ENCODE assay signal across 29 cellular contexts in the genomic region with DNA sequence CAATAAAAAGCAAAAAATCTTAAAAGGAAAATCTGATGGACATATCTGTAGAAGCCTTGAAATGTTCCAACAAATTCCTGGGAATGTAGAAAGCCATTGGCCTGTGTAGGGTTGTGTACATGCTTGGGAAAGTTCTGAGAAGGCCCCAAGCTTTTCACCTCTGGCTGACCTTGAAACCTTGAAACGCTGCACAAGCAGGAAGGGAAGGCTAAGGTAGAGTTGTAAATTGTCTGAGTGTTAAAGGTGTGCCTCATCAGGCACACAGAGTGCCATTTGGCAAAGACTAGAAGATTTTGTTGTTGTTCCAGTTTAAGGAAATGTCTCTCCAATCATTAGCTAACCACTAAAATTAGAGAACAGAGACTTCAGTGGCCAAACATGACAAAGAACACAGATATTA. TPM values are rescaled to one million over a fixed set of nuclear protein-coding genes. Genes with fewer than 3 reads are reported as not detected.
A peak's percentile ranks its signal among the peaks of the same experiment; 100 is the strongest.
DNase-seq lines count a peak whose midpoint lies in the region; ATAC-seq, FAIRE-seq and TF ChIP-seq lines count a peak whose summit lies in the region.
"Had no signal": no experiment of that assay in that cellular context is flagged by ENCODE, and none has a peak within 500 bp of the region (broad histone marks: within the 10 kb centered on the region; RNA-seq: fewer than 3 reads in every experiment).

No MANE protein-coding gene starts in this region.

- POLR2A ChIA-PET in A549 (lab: Yijun Ruan, JAX) (interaction anchor here (0.6 kb wide), 1 partner anchor 225 kb away, joined by 4 read pairs; the partner anchor contains the start of gene RCN3), K562 (lab: Yijun Ruan, JAX) (interaction anchor here (0.6 to 0.8 kb wide), 2 partner anchors 8 to 11 kb away, joined by 3 read pairs; partner anchors contain the start of gene TSKS)

- TF ChIP-seq RAD21 in A549 (conservative IDR thresholded peaks at IDR 0.05 in 1 of 2, IDR thresholded peaks at IDR 0.05 in 1 of 2) (no peak), K562 (CRISPR knock-in tag; conservative IDR thresholded peaks at IDR 0.05 in 1 of 2, IDR thresholded peaks at IDR 0.05 in 1 of 2) (no peak)

- BruUV-seq in K562 (replicated peaks; lab: Mats Ljungman, UMichigan) = no TSS peak

- no peak for DNase-seq in A549 (ENCODE audit: low read depth in 1 of 2, low spot score in 1 of 2)
- no peak for DNase-seq in K562 (ENCODE audit: extremely low read depth in 1 of 4, low spot score in 3 of 4)
- DNase-seq in mucosa of descending colon = no peak
- no peak for DNase-seq in activated effector memory CD4-positive, alpha-beta T cell treated with Interleukin-2 at 50 U/mL for 16 hours
- DNase-seq in NCI-H128 (lab: John Stamatoyannopoulos, UW; ENCODE audit: unreplicated experiment) = no peak
- DNase-seq: ACHN; BE2C; C1 segment of cervical spinal cord; CD4-positive, alpha-beta memory T cell; CD4-positive, CD25-positive, alpha-beta regulatory T cell; CD8-positive, alpha-beta memory T cell; COR-L47; DMS 273 treated with DMSO at 0.1 percent for 48 hours; DMS153; DMS53; DMS79; DND-41; EL; GDM1 had no signal

- CTCF ChIA-PET in A549 (lab: Yijun Ruan, JAX) (interaction anchor here (0.5 to 1.8 kb wide), 2 partner anchors 17 to 101 kb away, joined by 3 to 4 read pairs; no protein-coding TSS in a partner anchor), K562 (lab: Yijun Ruan, JAX; ENCODE audit: low intra/inter-chr PET ratio) (no interaction called here)

- no peaks in the 10 kb centered on the region for H3K36me3 ChIP-seq in K562 (ENCODE audit: control insufficient read depth, insufficient read depth, low read length)
- H3K36me3 ChIP-seq in mucosa of descending colon (ENCODE audit: low read depth) = no peaks in the 10 kb centered on the region
- H3K36me3 ChIP-seq: BE2C, BLaER1 had no signal

- H2AFZ ChIP-seq in K562 (ENCODE audit: low read depth, low read length) = no peak overlapping the region

- H3K27me3 ChIP-seq in K562 (ENCODE audit: control insufficient read depth in 2 of 2, insufficient read depth in 2 of 2, low read length in 2 of 2) = no peaks in the 10 kb centered on the region
- H3K27me3 ChIP-seq: BE2C, BLaER1 had no signal

- H3K4me2 ChIP-seq in A549 (no peak overlapping the region), K562 (ENCODE audit: insufficient read depth, low read length) (no peak overlapping the region)
- H3K4me2 ChIP-seq: BLaER1 had no signal

- FAIRE-seq in A549 (lab: Jason Lieb, UNC) (no peak), K562 (lab: Jason Lieb, UNC) (no peak)
- FAIRE-seq: GM12878, GM12892, GM18507 had no signal

- H3K4me3 ChIP-seq in A549 = no peak overlapping the region
- no peak overlapping the region for H3K4me3 ChIP-seq in K562
- H3K4me3 ChIP-seq in mucosa of descending colon = no peak overlapping the region
- H3K4me3 ChIP-seq: BLaER1, GM12878 had no signal

- TF ChIP-seq POLR2A in A549 (IDR thresholded peaks at IDR 0.05; ENCODE audit: low read length) (no peak), K562 (conservative IDR thresholded peaks at IDR 0.05) (no peak)

- TF ChIP-seq EP300 in A549 (IDR thresholded peaks at IDR 0.05) (no peak), K562 (IDR thresholded peaks at IDR 0.05; ENCODE audit: low read length) (no peak)

- H3K9me3 ChIP-seq in A549 = peaks cover 14% of the 10 kb centered on the region
- peaks cover 6% of the 10 kb centered on the region for H3K9me3 ChIP-seq in K562 (replicated peaks; ENCODE audit: control insufficient read depth, insufficient read depth, low read depth, low read length)
- peaks cover 4% of the 10 kb centered on the region for H3K9me3 ChIP-seq in mucosa of descending colon
- H3K9me3 ChIP-seq: BE2C had no signal

- H3K4me1 ChIP-seq in A549 = no peaks in the 10 kb centered on the region; the same call in 2 of the 3 replicates
- H3K4me1 ChIP-seq in K562 (replicated peaks in 1 of 2; ENCODE audit: control insufficient read depth in 2 of 2, insufficient read depth in 2 of 2, low read length in 2 of 2) = peaks cover 0 to 2% of the 10 kb centered on the region in 2 experiments; a peak in 3 of 5 replicates
- no peaks in the 10 kb centered on the region for H3K4me1 ChIP-seq in mucosa of descending colon (ENCODE audit: low read depth)
- H3K4me1 ChIP-seq: BE2C, BLaER1 had no signal

- H3K9ac ChIP-seq in K562 (ENCODE audit: insufficient read depth in 1 of 2, low read depth in 2 of 2, low read length in 2 of 2) = no peak overlapping the region
- H3K9ac ChIP-seq: BLaER1 had no signal

- no peak for TF ChIP-seq CTCF in A549 (IDR thresholded peaks at IDR 0.05)
- no peak for TF ChIP-seq CTCF in K562 (IDR thresholded peaks at IDR 0.05 in 2 of 3, conservative IDR thresholded peaks at IDR 0.05 in 1 of 3; ENCODE audit: insufficient read depth in 2 of 3, low read depth in 1 of 3, low read length in 3 of 3)
- TF ChIP-seq CTCF in mucosa of descending colon (IDR thresholded peaks at IDR 0.05) = no peak

- in situ Hi-C loops in K562 (cut with MboI) = no loop called here

- H3K27ac ChIP-seq in A549 = no peak overlapping the region
- H3K27ac ChIP-seq in K562 (ENCODE audit: extremely low read depth, low read depth, low read length) = no peak overlapping the region
- H3K27ac ChIP-seq: 22Rv1, BLaER1 had no signal

- no peaks in the 10 kb centered on the region for H4K20me1 ChIP-seq in K562 (replicated peaks; ENCODE audit: control insufficient read depth, insufficient read depth, low read length)
- H4K20me1 ChIP-seq: BLaER1 had no signal

- ATAC-seq in A549 (no peak), K562 (no peak), mucosa of descending colon (peak; percentile 49)
- ATAC-seq: GM12878 had no signal

- intact Hi-C loops in K562 (cut with micrococcal nuclease) (no loop called here), mucosa of descending colon (cut with DNase I, micrococcal nuclease) (no loop called here)

- no peaks in the 10 kb centered on the region for H3K79me2 ChIP-seq in K562 (ENCODE audit: control insufficient read depth, insufficient read depth, low read length)

- no peaks in the 10 kb centered on the region for H3K9me1 ChIP-seq in K562 (ENCODE audit: control insufficient read depth, insufficient read depth, low read length)

- WGBS in A549 (ENCODE audit: missing lambda C conversion rate) = 42% methylated on average over 1 of the region's 1 CpG
- 38% methylated on average over 1 of the region's 1 CpG for WGBS in K562 (ENCODE audit: insufficient coverage, low coverage, missing lambda C conversion rate)

TF ChIP-seq in K562, 482 proteins besides CTCF, POLR2A, EP300 and RAD21 (continues in another document):
- TF ChIP-seq STAT5A (IDR thresholded peaks at IDR 0.05; ENCODE audit: borderline replicate concordance, low read length) = no peak

RNA-seq across cellular contexts. Expression of gene TSKS, which starts 10.4 kb away (rescaled TPM):
- polyA plus RNA-seq in A549 (2011; rRNA removed) (not detected in 2 replicates), A549 (2017; fragmentation: RNase III; extraction: RNeasy Plus Mini Kit Qiagen cat#74134 plus additional on column Dnase treatment) (not detected in 3 replicates), K562 (2011; rRNA removed) (0.75 and 1.4 TPM in 2 replicates), K562 (2014; fragmentation: Illumina TruSeq; extraction: Trizol) (0.70 and 1.2 TPM in 2 replicates), K562 (2014; fragmentation: Nextera tagmentation; extraction: Ambion mirVana) (under 1 TPM; 0.14 to 0.35 TPM), K562 (2014; rRNA removed) (1.9 and 2.2 TPM in 2 replicates)
- 0.03 TPM in 1 of 2 replicates, not detected in the other for polyA plus RNA-seq in A549 (2012; cell fraction: cytosol; rRNA removed)
- polyA plus RNA-seq in A549 (2012; cell fraction: nucleus; rRNA removed) = 0.06 TPM in 1 of 2 replicates, not detected in the other
- polyA minus RNA-seq in A549 (2011; rRNA and poly(A)+ RNA removed) = not detected in 2 replicates
- 3.2 and 5.6 TPM in 2 replicates for total RNA-seq in K562 (2011; cell fraction: chromatin; rRNA removed; ENCODE audit: low replicate concordance)
- 4.0 and 5.0 TPM in 2 replicates for total RNA-seq in K562 (2011; cell fraction: nucleolus; rRNA removed)
- total RNA-seq in K562 (2011; cell fraction: nucleoplasm; rRNA removed) = 2.4 TPM in 2 replicates
- total RNA-seq in K562 (2014; rRNA removed) (3.3 and 4.5 TPM in 2 replicates), K562 (2014; rRNA removed; fragmentation: Illumina TruSeq; extraction: Trizol) (0.64 and 0.80 TPM in 2 replicates), K562 (2015; rRNA removed; fragmentation: Illumina TruSeq; extraction: Trizol) (1.2 and 1.3 TPM in 2 replicates), K562 (2021) (2.3 and 2.4 TPM in 2 replicates), mucosa of descending colon (under 1 TPM in 1 of 3 donors, not detected in 2; 0.35 TPM)
- 1.0 and 1.6 TPM in 2 replicates for polyA plus RNA-seq in K562 (2011; cell fraction: cytosol; rRNA removed)
- 2.7 and 3.3 TPM in 2 replicates for polyA plus RNA-seq in K562 (2011; cell fraction: nucleus; rRNA removed)
- polyA plus RNA-seq in K562 (2012) = 2.9 and 4.5 TPM in 2 replicates
- polyA minus RNA-seq in K562 (2011; rRNA and poly(A)+ RNA removed) = 0.42 and 0.49 TPM in 2 replicates
- polyA minus RNA-seq in K562 (2011; cell fraction: cytosol; rRNA and poly(A)+ RNA removed) = 0.86 and 1.0 TPM in 2 replicates
- polyA minus RNA-seq in K562 (2011; cell fraction: nucleus; rRNA and poly(A)+ RNA removed) = 1.4 and 2.2 TPM in 2 replicates
- total RNA-seq: A172; A673; CD4-positive, CD25-positive, alpha-beta regulatory T cell; Daoy; G401; GM12878 had no signal
- polyA plus RNA-seq: AG04450; CD8-positive, alpha-beta memory T cell; GM12878 had no signal

RNA-seq across cellular contexts. Expression of gene AP2A1, which starts 14.1 kb away (rescaled TPM):
- polyA plus RNA-seq in A549 (2011; rRNA removed) = 36.6 and 41.6 TPM in 2 replicates
- 68.6 and 83.9 TPM in 2 replicates for polyA plus RNA-seq in A549 (2012; cell fraction: cytosol; rRNA removed)
- polyA plus RNA-seq in A549 (2012; cell fraction: nucleus; rRNA removed) = 133 and 183 TPM in 2 replicates
- polyA plus RNA-seq in A549 (2017; fragmentation: RNase III; extraction: RNeasy Plus Mini Kit Qiagen cat#74134 plus additional on column Dnase treatment) = 53.4 to 62.1 TPM (median 58.6 TPM) in 3 replicates
- polyA minus RNA-seq in A549 (2011; rRNA and poly(A)+ RNA removed) = 58.4 and 76.3 TPM in 2 replicates
- 142 and 352 TPM in 2 replicates for total RNA-seq in K562 (2011; cell fraction: chromatin; rRNA removed; ENCODE audit: low replicate concordance)
- total RNA-seq in K562 (2011; cell fraction: nucleolus; rRNA removed) = 179 and 183 TPM in 2 replicates
- total RNA-seq in K562 (2011; cell fraction: nucleoplasm; rRNA removed) = 173 and 215 TPM in 2 replicates
- 77.6 and 109 TPM in 2 replicates for total RNA-seq in K562 (2014; rRNA removed)
- 21.5 and 23.4 TPM in 2 replicates for total RNA-seq in K562 (2014; rRNA removed; fragmentation: Illumina TruSeq; extraction: Trizol)
- total RNA-seq in K562 (2015; rRNA removed; fragmentation: Illumina TruSeq; extraction: Trizol) = 29.1 and 31.8 TPM in 2 replicates
- total RNA-seq in K562 (2021) = 138 and 150 TPM in 2 replicates
- 31.9 and 75.2 TPM in 2 replicates for polyA plus RNA-seq in K562 (2011; rRNA removed)
- 57.0 and 118 TPM in 2 replicates for polyA plus RNA-seq in K562 (2011; cell fraction: cytosol; rRNA removed)
- polyA plus RNA-seq in K562 (2011; cell fraction: nucleus; rRNA removed) = 98.4 and 141 TPM in 2 replicates
- polyA plus RNA-seq in K562 (2012) = 97.7 and 117 TPM in 2 replicates
- polyA plus RNA-seq in K562 (2014; fragmentation: Illumina TruSeq; extraction: Trizol) = 47.0 and 81.3 TPM in 2 replicates
- 1 to 10 TPM in 1 of 2 experiments, under 1 TPM in 1; 0.55 to 1.5 TPM for polyA plus RNA-seq in K562 (2014; fragmentation: Nextera tagmentation; extraction: Ambion mirVana)
- 89.6 and 91.9 TPM in 2 replicates for polyA plus RNA-seq in K562 (2014; rRNA removed)
- 65.8 and 75.2 TPM in 2 replicates for polyA minus RNA-seq in K562 (2011; rRNA and poly(A)+ RNA removed)
- 102 and 161 TPM in 2 replicates for polyA minus RNA-seq in K562 (2011; cell fraction: cytosol; rRNA and poly(A)+ RNA removed)
- 54.4 and 66.2 TPM in 2 replicates for polyA minus RNA-seq in K562 (2011; cell fraction: nucleus; rRNA and poly(A)+ RNA removed)
- total RNA-seq in mucosa of descending colon = 10 to 100 TPM; 73.6 to 84.8 (median 82.5) TPM

Comparison
In these comparisons a context has a peak if more than half of its experiments do, and no peak if none do; other contexts are left out.
1. Of the 35 proteins assayed by ChIP-seq in both K562 and A549: peak only in K562: none; only in A549: KDM1A; in both: ESRRA; in neither: 33.